8 cellular contexts compared by ENCODE assay signal in the genomic region with DNA sequence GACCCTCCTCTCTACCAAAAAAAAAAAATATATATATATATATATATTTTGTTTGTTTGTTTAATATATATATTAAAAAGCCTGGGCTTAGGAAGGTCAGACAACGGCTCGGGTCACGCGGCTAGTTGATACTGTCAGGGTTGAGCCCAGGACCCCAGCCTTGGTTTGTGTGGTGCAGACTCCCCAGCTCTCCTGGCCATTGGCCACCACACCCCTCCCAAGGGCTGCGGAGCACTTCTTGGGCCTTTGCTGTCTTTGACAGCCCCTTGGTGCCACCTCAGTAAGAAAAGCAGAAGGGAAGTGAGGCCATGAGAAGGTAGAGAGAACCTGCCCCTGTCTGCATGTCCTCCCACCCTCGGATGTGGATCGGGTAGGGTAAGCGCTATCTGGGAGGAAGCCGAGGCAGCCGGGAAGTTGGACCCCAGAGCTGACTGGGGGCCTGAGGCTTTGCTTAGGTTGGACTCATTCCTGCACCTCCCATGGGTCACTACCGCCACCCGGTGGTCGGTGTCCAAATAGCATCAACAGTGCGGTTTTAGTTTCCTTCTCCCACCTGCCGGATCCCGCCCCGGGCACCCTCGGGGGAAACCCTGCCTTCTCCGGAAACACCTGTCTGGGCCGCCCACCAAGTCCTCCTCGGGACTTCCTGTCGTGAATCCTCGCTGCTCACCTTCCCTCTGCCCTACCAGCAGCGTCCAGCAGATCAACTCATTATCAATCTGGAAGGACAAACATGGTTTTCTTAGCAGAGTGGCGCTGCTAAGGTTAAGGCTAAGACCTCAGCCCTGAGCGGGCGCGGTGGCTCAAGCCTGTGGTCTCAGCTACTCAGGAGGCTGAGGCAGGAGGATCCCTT. TPM values are rescaled to one million over a fixed set of nuclear protein-coding genes. Genes with fewer than 3 reads are reported as not detected.
DNase-seq lines count a peak whose midpoint lies in the region; ATAC-seq and TF ChIP-seq lines count a peak whose summit lies in the region.

No MANE protein-coding gene starts in this region.

- peak overlapping the region; percentile 93 for H3K4me2 ChIP-seq in PC-3 (ENCODE audit: low read length)

- H3K4me3 ChIP-seq in PC-3 (ENCODE audit: low read length) (peak overlapping the region; percentile 74), fibroblast of pulmonary artery (replicated peaks; ENCODE audit: low read depth, low read length) (peak overlapping the region; percentile 48)

- no peaks in the 10 kb centered on the region for H3K36me3 Mint-ChIP-seq in activated T-cell treated with anti-CD3 and anti-CD28 coated beads, Interleukin-2, amount 50 U/mL, for 72 hours (ENCODE audit: insufficient read depth in 2 of 2)
- H3K36me3 Mint-ChIP-seq in nephron progenitor cell (ENCODE audit: low read depth) = no peaks in the 10 kb centered on the region
- H3K36me3 Mint-ChIP-seq in stimulated activated naive CD8-positive, alpha-beta T cell treated with anti-CD3 and anti-CD28 coated beads, Interleukin-15, Interleukin-2, amounts not matched to agents 100 ng/mL and 50 ng/mL, for 24 hours (ENCODE audit: low read depth) = no peaks in the 10 kb centered on the region

- H4K20me1 ChIP-seq in PC-3 (ENCODE audit: low read length) = no peaks in the 10 kb centered on the region

- no peaks in the 10 kb centered on the region for H3K9me2 ChIP-seq in PC-3 (replicated peaks; ENCODE audit: low read length)

- TF ChIP-seq EP300 in Ishikawa (IDR thresholded peaks at IDR 0.05; ENCODE audit: borderline replicate concordance) = no peak

- ATAC-seq in GM21723 (IDR thresholded peaks at IDR 0.05; ENCODE audit: unreplicated experiment) (peak; percentile 91), PC-3 (peak; percentile 88)
- ATAC-seq in activated T-cell treated with anti-CD3 and anti-CD28 coated beads, Interleukin-2, amount 50 U/mL, for 72 hours (replicated peaks in 1 of 2) = peak; percentile 89 to 91

- no peaks in the 10 kb centered on the region for H3K27me3 Mint-ChIP-seq in activated T-cell treated with anti-CD3 and anti-CD28 coated beads, Interleukin-2, amount 50 U/mL, for 72 hours (ENCODE audit: low read depth)
- peaks cover 75% of the 10 kb centered on the region for H3K27me3 Mint-ChIP-seq in nephron progenitor cell (ENCODE audit: low read depth, poor library complexity)
- H3K27me3 Mint-ChIP-seq in stimulated activated naive CD8-positive, alpha-beta T cell treated with anti-CD3 and anti-CD28 coated beads, Interleukin-15, Interleukin-2, amounts not matched to agents 100 ng/mL and 50 ng/mL, for 24 hours = no peaks in the 10 kb centered on the region

- intact Hi-C loops in PC-3 (cut with micrococcal nuclease) = loop anchor here (1.0 kb wide), 5 partner anchors 196 to 579 kb away; partner anchors contain the start of gene ARV1

- H3K9ac ChIP-seq in PC-3 (ENCODE audit: low read length) = peak overlapping the region; percentile 39

- H3K4me3 Mint-ChIP-seq in activated T-cell treated with anti-CD3 and anti-CD28 coated beads, Interleukin-2, amount 50 U/mL, for 72 hours = peak overlapping the region; percentile 85 to 86
- H3K4me3 Mint-ChIP-seq in nephron progenitor cell = peak overlapping the region; percentile 78
- peak overlapping the region; percentile 82 for H3K4me3 Mint-ChIP-seq in stimulated activated naive CD8-positive, alpha-beta T cell treated with anti-CD3 and anti-CD28 coated beads, Interleukin-15, Interleukin-2, amounts not matched to agents 100 ng/mL and 50 ng/mL, for 24 hours

- peak; percentile 92 for TF ChIP-seq RAD21 in Ishikawa (IDR thresholded peaks at IDR 0.05; ENCODE audit: low read depth)

- no peaks in the 10 kb centered on the region for H3K36me3 ChIP-seq in PC-3 (ENCODE audit: low read depth, low read length)

- no peaks in the 10 kb centered on the region for H3K9me3 ChIP-seq in PC-3 (ENCODE audit: low read length)

- no peaks in the 10 kb centered on the region for H3K9me3 Mint-ChIP-seq in activated T-cell treated with anti-CD3 and anti-CD28 coated beads, Interleukin-2, amount 50 U/mL, for 72 hours
- H3K9me3 Mint-ChIP-seq in nephron progenitor cell = no peaks in the 10 kb centered on the region
- H3K9me3 Mint-ChIP-seq in stimulated activated naive CD8-positive, alpha-beta T cell treated with anti-CD3 and anti-CD28 coated beads, Interleukin-15, Interleukin-2, amounts not matched to agents 100 ng/mL and 50 ng/mL, for 24 hours = no peaks in the 10 kb centered on the region

- no peak overlapping the region for H3K27ac ChIP-seq in PC-3 (ENCODE audit: low read length)

- POLR2A ChIA-PET in PC-3 (lab: Charles Lee; ENCODE audit: unreplicated experiment) = no interaction called here

- peaks cover 3% of the 10 kb centered on the region for H3K27me3 ChIP-seq in PC-3 (ENCODE audit: low read length)

- CTCF ChIA-PET in PC-3 (lab: Charles Lee) = no interaction called here

- peaks cover 22% of the 10 kb centered on the region for H3K4me1 Mint-ChIP-seq in activated T-cell treated with anti-CD3 and anti-CD28 coated beads, Interleukin-2, amount 50 U/mL, for 72 hours (ENCODE audit: low read depth)
- no peaks in the 10 kb centered on the region for H3K4me1 Mint-ChIP-seq in nephron progenitor cell
- peaks cover 27% of the 10 kb centered on the region for H3K4me1 Mint-ChIP-seq in stimulated activated naive CD8-positive, alpha-beta T cell treated with anti-CD3 and anti-CD28 coated beads, Interleukin-15, Interleukin-2, amounts not matched to agents 100 ng/mL and 50 ng/mL, for 24 hours (ENCODE audit: low read depth)

- TF ChIP-seq CTCF in PC-3 (conservative IDR thresholded peaks at IDR 0.05; ENCODE audit: low read depth, low read length) = peak; percentile 96
- peak; percentile 86 for TF ChIP-seq CTCF in fibroblast of pulmonary artery (IDR thresholded peaks at IDR 0.05; ENCODE audit: low read length, missing control alignments)
- TF ChIP-seq CTCF in nephron progenitor cell (IDR thresholded peaks at IDR 0.05) = peak; percentile 96

- DNase-seq in EL (peak; percentile 75), PC-3 (peak; percentile 97), fibroblast of pulmonary artery (ENCODE audit: low read depth) (peak; percentile 66), nephron progenitor cell (peak; percentile 93)
- DNase-seq in activated T-cell treated with anti-CD3 and anti-CD28 coated beads, Interleukin-2, amount 50 U/mL, for 72 hours = peak; percentile 90 to 94

- peak overlapping the region; percentile 85 for H3K27ac Mint-ChIP-seq in activated T-cell treated with anti-CD3 and anti-CD28 coated beads, Interleukin-2, amount 50 U/mL, for 72 hours
- H3K27ac Mint-ChIP-seq in nephron progenitor cell = no peak overlapping the region
- peak overlapping the region; percentile 82 for H3K27ac Mint-ChIP-seq in stimulated activated naive CD8-positive, alpha-beta T cell treated with anti-CD3 and anti-CD28 coated beads, Interleukin-15, Interleukin-2, amounts not matched to agents 100 ng/mL and 50 ng/mL, for 24 hours

- peak overlapping the region; percentile 98 for H2AFZ ChIP-seq in PC-3 (ENCODE audit: low read length)

- 0 out of 2 replicates have a peak, but pooled peaks cover 6% of the 10 kb centered on the region for H3K4me1 ChIP-seq in PC-3 (ENCODE audit: insufficient read depth, low read length)

- H3K79me2 ChIP-seq in PC-3 (ENCODE audit: low read length) = no peaks in the 10 kb centered on the region

- BruUV-seq in PC-3 (replicated peaks; lab: Mats Ljungman, UMichigan) = no TSS peak

- no peaks in the 10 kb centered on the region for H3F3A ChIP-seq in PC-3 (ENCODE audit: low read length, unreplicated experiment)

TF ChIP-seq in Ishikawa, 13 proteins besides CTCF, POLR2A, EP300 and RAD21:
- TF ChIP-seq, protein P1, sequence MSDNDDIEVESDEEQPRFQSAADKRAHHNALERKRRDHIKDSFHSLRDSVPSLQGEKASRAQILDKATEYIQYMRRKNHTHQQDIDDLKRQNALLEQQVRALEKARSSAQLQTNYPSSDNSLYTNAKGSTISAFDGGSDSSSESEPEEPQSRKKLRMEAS (IDR thresholded peaks at IDR 0.05) = no peak; the same call in 1 of the 2 replicates
- no peak for TF ChIP-seq YY1 (IDR thresholded peaks at IDR 0.05; ENCODE audit: low read depth)
- TF ChIP-seq CEBPB (IDR thresholded peaks at IDR 0.05) = no peak
- no peak for TF ChIP-seq TEAD4 (IDR thresholded peaks at IDR 0.05)
- TF ChIP-seq NFIC (IDR thresholded peaks at IDR 0.05) = no peak
- TF ChIP-seq, protein P2, sequence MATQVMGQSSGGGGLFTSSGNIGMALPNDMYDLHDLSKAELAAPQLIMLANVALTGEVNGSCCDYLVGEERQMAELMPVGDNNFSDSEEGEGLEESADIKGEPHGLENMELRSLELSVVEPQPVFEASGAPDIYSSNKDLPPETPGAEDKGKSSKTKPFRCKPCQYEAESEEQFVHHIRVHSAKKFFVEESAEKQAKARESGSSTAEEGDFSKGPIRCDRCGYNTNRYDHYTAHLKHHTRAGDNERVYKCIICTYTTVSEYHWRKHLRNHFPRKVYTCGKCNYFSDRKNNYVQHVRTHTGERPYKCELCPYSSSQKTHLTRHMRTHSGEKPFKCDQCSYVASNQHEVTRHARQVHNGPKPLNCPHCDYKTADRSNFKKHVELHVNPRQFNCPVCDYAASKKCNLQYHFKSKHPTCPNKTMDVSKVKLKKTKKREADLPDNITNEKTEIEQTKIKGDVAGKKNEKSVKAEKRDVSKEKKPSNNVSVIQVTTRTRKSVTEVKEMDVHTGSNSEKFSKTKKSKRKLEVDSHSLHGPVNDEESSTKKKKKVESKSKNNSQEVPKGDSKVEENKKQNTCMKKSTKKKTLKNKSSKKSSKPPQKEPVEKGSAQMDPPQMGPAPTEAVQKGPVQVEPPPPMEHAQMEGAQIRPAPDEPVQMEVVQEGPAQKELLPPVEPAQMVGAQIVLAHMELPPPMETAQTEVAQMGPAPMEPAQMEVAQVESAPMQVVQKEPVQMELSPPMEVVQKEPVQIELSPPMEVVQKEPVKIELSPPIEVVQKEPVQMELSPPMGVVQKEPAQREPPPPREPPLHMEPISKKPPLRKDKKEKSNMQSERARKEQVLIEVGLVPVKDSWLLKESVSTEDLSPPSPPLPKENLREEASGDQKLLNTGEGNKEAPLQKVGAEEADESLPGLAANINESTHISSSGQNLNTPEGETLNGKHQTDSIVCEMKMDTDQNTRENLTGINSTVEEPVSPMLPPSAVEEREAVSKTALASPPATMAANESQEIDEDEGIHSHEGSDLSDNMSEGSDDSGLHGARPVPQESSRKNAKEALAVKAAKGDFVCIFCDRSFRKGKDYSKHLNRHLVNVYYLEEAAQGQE (IDR thresholded peaks at IDR 0.05; ENCODE audit: low read depth) = no peak
- no peak for TF ChIP-seq EGR1 (IDR thresholded peaks at IDR 0.05)
- TF ChIP-seq CREB1 (IDR thresholded peaks at IDR 0.05; ENCODE audit: low read depth) = no peak
- TF ChIP-seq ZBTB7A (IDR thresholded peaks at IDR 0.05; ENCODE audit: low read depth) = no peak

RNA-seq across cellular contexts. Expression of gene GNPAT, which starts 29.8 kb away (rescaled TPM):
- total RNA-seq in PC-3 (2014; rRNA removed) = 40.5 and 45.8 TPM in 2 replicates
- 10 to 100 TPM; 55.0 to 60.1 TPM for total RNA-seq in activated T-cell treated with anti-CD3 and anti-CD28 coated beads, Interleukin-2, amount 50 U/mL, for 72 hours

RNA-seq across cellular contexts. Expression of gene TRIM67, which starts 49.4 kb away (rescaled TPM):
- not detected in 2 replicates for total RNA-seq in PC-3 (2014; rRNA removed)
- under 1 TPM in 1 of 2 donors, not detected in 1; 0.12 TPM for total RNA-seq in activated T-cell treated with anti-CD3 and anti-CD28 coated beads, Interleukin-2, amount 50 U/mL, for 72 hours
